ENCODE assay signal across 19 cellular contexts in the genomic region with DNA sequence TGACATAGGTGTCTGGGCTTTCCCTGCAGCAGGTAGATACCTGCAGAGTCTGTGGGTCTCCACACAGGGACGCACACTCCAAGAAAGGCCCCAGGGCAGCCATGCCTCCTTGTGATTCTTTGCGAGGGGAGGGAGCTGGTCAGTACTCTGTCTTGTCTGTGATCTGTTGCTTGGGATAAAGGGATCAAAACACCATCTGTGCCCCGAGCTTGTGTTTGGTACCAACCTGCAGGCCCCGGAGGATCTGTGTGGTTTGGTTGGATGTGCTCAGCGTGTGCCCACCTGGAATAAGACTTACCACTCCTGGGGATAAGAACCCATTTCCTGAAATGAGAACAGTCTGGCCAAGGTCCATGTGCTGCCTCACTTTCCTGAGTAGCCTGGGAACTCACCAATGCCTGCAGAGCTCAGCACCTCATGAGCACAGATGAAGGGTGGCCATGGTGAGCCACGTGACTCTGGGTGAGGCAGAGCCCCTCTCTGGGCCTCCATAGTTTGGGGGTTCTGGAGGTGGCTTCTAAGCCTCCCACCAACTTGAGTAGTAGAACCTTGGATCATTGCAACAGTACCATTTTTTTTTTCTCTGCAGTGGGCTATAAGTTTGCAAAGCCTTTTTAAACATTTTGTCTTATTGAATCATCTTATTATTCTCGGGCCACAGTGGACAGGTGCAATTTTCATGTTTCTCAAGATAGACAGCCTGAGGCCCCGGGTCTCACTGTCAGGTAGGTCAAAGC.
DNase-seq lines count a peak whose midpoint lies in the region; ATAC-seq, FAIRE-seq and TF ChIP-seq lines count a peak whose summit lies in the region.
"Had no signal": no experiment of that assay in that cellular context is flagged by ENCODE, and none has a peak within 500 bp of the region (broad histone marks: within the 10 kb centered on the region; RNA-seq: fewer than 3 reads in every experiment).

No MANE protein-coding gene starts in this region.

- no peaks in the 10 kb centered on the region for H3K9me3 Mint-ChIP-seq in stimulated activated naive CD8-positive, alpha-beta T cell treated with anti-CD3 and anti-CD28 coated beads, Interleukin-15, amount 100 ng/mL, for 72 hours
- H3K9me3 Mint-ChIP-seq: CD4-positive, alpha-beta memory T cell; GM23338; HFFc6 had no signal

- H3K36me3 ChIP-seq in WERI-Rb-1: no peaks in the 10 kb centered on the region
- H3K36me3 ChIP-seq: HAP-1 had no signal

- H3K4me1 Mint-ChIP-seq in stimulated activated naive CD8-positive, alpha-beta T cell treated with anti-CD3 and anti-CD28 coated beads, Interleukin-15, amount 100 ng/mL, for 72 hours: no peaks in the 10 kb centered on the region
- H3K4me1 Mint-ChIP-seq: CD4-positive, alpha-beta memory T cell; GM23338 had no signal

- no peak overlapping the region for H3K4me3 Mint-ChIP-seq in stimulated activated naive CD8-positive, alpha-beta T cell treated with anti-CD3 and anti-CD28 coated beads, Interleukin-15, amount 100 ng/mL, for 72 hours
- H3K4me3 Mint-ChIP-seq: CD4-positive, alpha-beta memory T cell; GM23338; HFFc6 had no signal

- no peak overlapping the region for H3K27ac Mint-ChIP-seq in stimulated activated naive CD8-positive, alpha-beta T cell treated with anti-CD3 and anti-CD28 coated beads, Interleukin-15, amount 100 ng/mL, for 72 hours
- H3K27ac Mint-ChIP-seq: CD4-positive, alpha-beta memory T cell; GM23338; HFFc6 had no signal

- no peak overlapping the region for H3K4me3 ChIP-seq in WERI-Rb-1 (ENCODE audit: low read depth, low read length)
- H3K4me3 ChIP-seq: GM23338, HAP-1 had no signal

- peak overlapping the region; percentile 3; the same call in 1 of the 2 replicates for H3K27ac ChIP-seq in WERI-Rb-1

- no peak for TF ChIP-seq CTCF in WERI-Rb-1 (IDR thresholded peaks at IDR 0.05; ENCODE audit: low read depth, low read length)

- peaks cover 34% of the 10 kb centered on the region for H3K27me3 Mint-ChIP-seq in stimulated activated naive CD8-positive, alpha-beta T cell treated with anti-CD3 and anti-CD28 coated beads, Interleukin-15, amount 100 ng/mL, for 72 hours

- no peaks in the 10 kb centered on the region for H3K27me3 ChIP-seq in WERI-Rb-1 (ENCODE audit: insufficient read depth, low read depth, severe bottlenecking)

- no peak for TF ChIP-seq POLR2A in H54 (IDR thresholded peaks at IDR 0.05; ENCODE audit: low read depth, low read length)

- H3K9me3 ChIP-seq in WERI-Rb-1 (ENCODE audit: severe bottlenecking): no peaks in the 10 kb centered on the region
- H3K9me3 ChIP-seq: HAP-1 had no signal

- no peak for DNase-seq in stimulated activated naive CD8-positive, alpha-beta T cell treated with anti-CD3 and anti-CD28 coated beads, Interleukin-15, amount 100 ng/mL, for 72 hours
- no peak for DNase-seq in stimulated activated naive CD8-positive, alpha-beta T cell treated with anti-CD3 and anti-CD28 coated beads, Interleukin-15, Interleukin-2, amounts not matched to agents 100 U/mL and 50 U/mL, for 24 hours
- DNase-seq in WERI-Rb-1 (peak; percentile 50), mesenteric fat pad (ENCODE audit: low spot score) (peak; percentile 71), H54 (ENCODE audit: insufficient read length, low spot score) (no peak), amniotic stem cell (lab: John Stamatoyannopoulos, UW) (no peak), hippocampal formation (lab: John Stamatoyannopoulos, UW) (no peak)
- DNase-seq: C1 segment of cervical spinal cord; Calu3; CD4-positive, alpha-beta memory T cell; COR-L47; DMS53; DMS79 treated with DMSO at 0.1 percent for 48 hours; GF-D8; HFFc6 had no signal

- FAIRE-seq in H54 (lab: Jason Lieb, UNC): no peak
- FAIRE-seq: GM12891, GM18507 had no signal

- peak; percentile 12 for ATAC-seq in stimulated activated naive CD8-positive, alpha-beta T cell treated with anti-CD3 and anti-CD28 coated beads, Interleukin-15, amount 100 ng/mL, for 72 hours
- ATAC-seq in stimulated activated naive CD8-positive, alpha-beta T cell treated with anti-CD3 and anti-CD28 coated beads, Interleukin-15, Interleukin-2, amounts not matched to agents 100 U/mL and 50 U/mL, for 24 hours: no peak
- ATAC-seq: GM23338 had no signal

Comparison
In these comparisons a context has a peak if more than half of its experiments do, and no peak if none do; other contexts are left out.
1. DNase-seq: peak in WERI-Rb-1 (single experiment) and mesenteric fat pad (single experiment); none in stimulated activated naive CD8-positive, alpha-beta T cell treated with anti-CD3 and anti-CD28 coated beads, Interleukin-15, amount 100 ng/mL, for 72 hours (0 of 2), stimulated activated naive CD8-positive, alpha-beta T cell treated with anti-CD3 and anti-CD28 coated beads, Interleukin-15, Interleukin-2, amounts not matched to agents 100 U/mL and 50 U/mL, for 24 hours (single experiment), H54 (single experiment), amniotic stem cell (single experiment) and hippocampal formation (0 of 2).